ENCODE assay signal across 8 cellular contexts in the genomic region with DNA sequence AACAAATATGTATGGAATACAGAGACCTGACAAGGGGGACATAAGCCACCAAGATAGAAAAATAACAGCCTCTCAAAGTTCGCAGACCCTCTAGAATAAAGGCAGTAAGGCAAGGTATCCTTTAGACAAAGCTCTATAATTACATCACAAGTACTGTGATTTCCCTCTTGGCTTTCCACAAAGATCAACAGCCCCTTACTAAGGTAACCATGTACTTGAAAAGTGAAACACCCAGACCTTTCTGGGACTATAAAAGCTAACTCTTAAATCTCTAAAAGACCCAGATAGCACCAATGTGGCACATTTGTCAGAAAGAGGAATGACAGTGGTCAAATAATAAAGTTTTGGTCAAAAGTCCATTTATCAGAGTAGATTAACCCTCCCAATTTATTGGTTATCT. TPM values are rescaled to one million over a fixed set of nuclear protein-coding genes. Genes with fewer than 3 reads are reported as not detected.
DNase-seq lines count a peak whose midpoint lies in the region; ATAC-seq and TF ChIP-seq lines count a peak whose summit lies in the region.

No MANE protein-coding gene starts in this region.

- in situ Hi-C loops in gastrocnemius medialis (cut with MboI; ENCODE audit: low sequenced_read_pairs in 4 of 4) = no loop called here

- TF ChIP-seq CTCF in GM06990 (IDR thresholded peaks at IDR 0.05; ENCODE audit: insufficient read depth, low read length, poor library complexity, severe bottlenecking) = no peak
- TF ChIP-seq CTCF in gastrocnemius medialis (IDR thresholded peaks at IDR 0.05 in 4 of 5, conservative IDR thresholded peaks at IDR 0.05 in 1 of 5) = no peak

- H3K4me3 ChIP-seq in GM06990 (replicated peaks; ENCODE audit: low read depth, low read length) = peak overlapping the region; percentile 17; the same call in 1 of the 2 replicates
- no peak overlapping the region for H3K4me3 ChIP-seq in gastrocnemius medialis

- DNase-seq in GM06990 (ENCODE audit: extremely low read depth, insufficient read length) (no peak), activated gamma-delta T cell (lab: John Stamatoyannopoulos, UW) (no peak), gastrocnemius medialis (no peak), Right ventricle myocardium inferior (ENCODE audit: missing footprints) (no peak)
- no peak for DNase-seq in central memory CD8-positive, alpha-beta T cell (ENCODE audit: low spot score in 2 of 2)
- no peak for DNase-seq in stimulated activated CD4-positive, alpha-beta T cell treated with anti-CD3 and anti-CD28 coated beads, Interleukin-4, amount 100 ng/mL, for 4 hours

- ATAC-seq in GM19452 (IDR thresholded peaks at IDR 0.05; ENCODE audit: unreplicated experiment) (peak; percentile 28), HG03558 (IDR thresholded peaks at IDR 0.05; ENCODE audit: extremely low read depth, unreplicated experiment) (peak; percentile 7), gastrocnemius medialis (no peak), Right ventricle myocardium inferior (no peak)
- ATAC-seq in central memory CD8-positive, alpha-beta T cell (replicated peaks; ENCODE audit: extremely low read depth, poor library complexity, severe bottlenecking) = peak; percentile 19

- peaks cover 6% of the 10 kb centered on the region for H3K36me3 Mint-ChIP-seq in central memory CD8-positive, alpha-beta T cell (ENCODE audit: insufficient read depth)

- intact Hi-C loops in gastrocnemius medialis (cut with DNase I; ENCODE audit: low total_unique reads) = no loop called here
- intact Hi-C loops in Right ventricle myocardium inferior (cut with DNase I) = no loop called here

- no peaks in the 10 kb centered on the region for H3K27me3 Mint-ChIP-seq in central memory CD8-positive, alpha-beta T cell

- no peak overlapping the region for H3K27ac ChIP-seq in gastrocnemius medialis

- H3K4me3 Mint-ChIP-seq in central memory CD8-positive, alpha-beta T cell = peak overlapping the region; percentile 70

- H3K27me3 ChIP-seq in GM06990 (replicated peaks; ENCODE audit: control insufficient read depth, insufficient read depth, low read length) (no peaks in the 10 kb centered on the region), gastrocnemius medialis (no peaks in the 10 kb centered on the region)

- TF ChIP-seq POLR2A in gastrocnemius medialis (IDR thresholded peaks at IDR 0.05) = no peak

- H3K36me3 ChIP-seq in GM06990 (ENCODE audit: control insufficient read depth, insufficient read depth, low read length) (no peaks in the 10 kb centered on the region; the same call in 1 of the 2 replicates), gastrocnemius medialis (no peaks in the 10 kb centered on the region)

- no peaks in the 10 kb centered on the region for H3K9me3 Mint-ChIP-seq in central memory CD8-positive, alpha-beta T cell

- H3K4me1 ChIP-seq in gastrocnemius medialis = peaks cover 47 to 63% of the 10 kb centered on the region in 2 donors

- no peaks in the 10 kb centered on the region for H3K9me3 ChIP-seq in gastrocnemius medialis

- peaks cover 59% of the 10 kb centered on the region for H3K4me1 Mint-ChIP-seq in central memory CD8-positive, alpha-beta T cell

- H3K27ac Mint-ChIP-seq in central memory CD8-positive, alpha-beta T cell (ENCODE audit: low read depth) = peak overlapping the region; percentile 92

RNA-seq across cellular contexts. Expression of a gene that starts 51.9 kb away (rescaled TPM):
- total RNA-seq in gastrocnemius medialis = 10 to 100 TPM; 35.9 to 77.8 (median 49.2) TPM
- total RNA-seq in Right ventricle myocardium inferior = 96.8 TPM

Comparison
In these comparisons a context has a peak if more than half of its experiments do, and no peak if none do; other contexts are left out.
1. ATAC-seq: peak in GM19452 (single experiment), HG03558 (single experiment) and central memory CD8-positive, alpha-beta T cell (single experiment); none in gastrocnemius medialis (0 of 2) and Right ventricle myocardium inferior (single experiment).